10 cellular contexts compared by ENCODE assay signal in the genomic region with DNA sequence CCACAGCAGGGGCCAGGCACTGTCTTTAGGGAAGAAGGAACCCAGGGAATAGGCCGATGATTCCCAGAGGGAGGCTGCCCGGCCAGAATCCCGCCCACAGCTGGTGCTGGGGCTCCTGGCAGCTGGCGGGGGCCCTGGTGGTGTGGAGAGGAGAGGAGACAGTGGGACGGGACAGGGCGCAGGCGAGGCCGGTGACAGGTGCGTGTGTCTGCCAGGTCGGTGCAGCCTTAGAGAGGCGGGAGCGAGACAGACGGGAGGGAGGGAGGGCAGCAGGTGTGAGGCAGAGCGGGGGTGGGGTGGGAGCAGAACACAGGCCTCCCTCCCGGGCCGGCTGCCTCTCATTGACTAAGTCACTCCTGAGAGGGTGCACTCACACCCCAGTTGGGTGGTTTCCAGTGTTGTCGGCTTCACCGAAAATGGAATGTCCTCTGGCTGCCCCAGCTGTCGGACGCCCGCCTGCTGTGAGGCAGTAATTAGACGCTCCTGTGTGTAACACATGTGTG. TPM values are rescaled to one million over a fixed set of nuclear protein-coding genes. Genes with fewer than 3 reads are reported as not detected.
DNase-seq lines count a peak whose midpoint lies in the region; ATAC-seq, FAIRE-seq and TF ChIP-seq lines count a peak whose summit lies in the region.
"Had no signal": no experiment of that assay in that cellular context is flagged by ENCODE, and none has a peak within 500 bp of the region (broad histone marks: within the 10 kb centered on the region; RNA-seq: fewer than 3 reads in every experiment).

No MANE protein-coding gene starts in this region.

- TF ChIP-seq CTCF in endodermal cell (conservative IDR thresholded peaks at IDR 0.05) (no peak), pancreas (IDR thresholded peaks at IDR 0.05) (no peak), SK-N-SH (IDR thresholded peaks at IDR 0.05) (no peak)

- intact Hi-C loops in pancreas (cut with DNase I) = no loop called here

- DNase-seq in H7 (peak; percentile 92), NCI-H446 treated with DMSO at 0.1 percent for 48 hours (lab: John Stamatoyannopoulos, UW) (peak; percentile 70), endodermal cell (peak; percentile 76), pancreas (peak in 5 of 6 donors; percentile 29 to 56 (median 45)), SK-N-SH (no peak), germinal center (ENCODE audit: low spot score) (no peak)
- DNase-seq: brain microvascular endothelial cell had no signal

- CTCF ChIA-PET in SK-N-SH (lab: Yijun Ruan, JAX) = no interaction called here

- peaks cover 7% of the 10 kb centered on the region for H3K36me3 Mint-ChIP-seq in endodermal cell (ENCODE audit: low read depth)

- H3K9ac ChIP-seq in endodermal cell (ENCODE audit: extremely low read depth, low read length, poor library complexity, severe bottlenecking) = no peak overlapping the region
- no peak overlapping the region for H3K9ac ChIP-seq in SK-N-SH
- H3K9ac ChIP-seq: parathyroid adenoma had no signal

- H3K27me3 ChIP-seq in H7 (ENCODE audit: control insufficient read depth, insufficient read depth, low read length) (no peaks in the 10 kb centered on the region), endodermal cell (ENCODE audit: control insufficient read depth, insufficient read depth, low read length, poor library complexity, severe bottlenecking) (no peaks in the 10 kb centered on the region), pancreas (no peaks in the 10 kb centered on the region), SK-N-SH (ENCODE audit: insufficient read depth) (no peaks in the 10 kb centered on the region)
- H3K27me3 ChIP-seq: brain microvascular endothelial cell had no signal

- no peaks in the 10 kb centered on the region for H3K79me2 ChIP-seq in SK-N-SH (ENCODE audit: insufficient read depth)
- H3K79me2 ChIP-seq: parathyroid adenoma had no signal

- no peak overlapping the region for H3K4me3 ChIP-seq in H7 (ENCODE audit: insufficient read depth, low read depth, low read length)
- no peak overlapping the region for H3K4me3 ChIP-seq in endodermal cell (ENCODE audit: low read length)
- H3K4me3 ChIP-seq in pancreas = no peak overlapping the region
- H3K4me3 ChIP-seq in SK-N-SH (ENCODE audit: low read depth in 2 of 2, low read length in 1 of 2) = no peak overlapping the region

- no peak overlapping the region for H3K27ac ChIP-seq in endodermal cell (ENCODE audit: low read depth, low read length)
- H3K27ac ChIP-seq in pancreas = no peak overlapping the region
- no peak overlapping the region for H3K27ac ChIP-seq in SK-N-SH (ENCODE audit: low read depth in 2 of 2, low read length in 1 of 2)
- H3K27ac ChIP-seq: brain microvascular endothelial cell, parathyroid adenoma had no signal

- no peak overlapping the region for H3K27ac Mint-ChIP-seq in endodermal cell

- H3K9me3 ChIP-seq in endodermal cell (ENCODE audit: control insufficient read depth, low read length) = no peaks in the 10 kb centered on the region
- no peaks in the 10 kb centered on the region for H3K9me3 ChIP-seq in pancreas
- no peaks in the 10 kb centered on the region for H3K9me3 ChIP-seq in SK-N-SH

- no peak overlapping the region for H2AFZ ChIP-seq in SK-N-SH (ENCODE audit: low read depth)
- H2AFZ ChIP-seq: parathyroid adenoma had no signal

- no peak for TF ChIP-seq EP300 in SK-N-SH (IDR thresholded peaks at IDR 0.05; ENCODE audit: borderline replicate concordance in 1 of 2, low read depth in 1 of 2, low read length in 1 of 2)

- WGBS in endodermal cell (ENCODE audit: insufficient coverage in 1 of 2, insufficient read length in 1 of 2), 2 experiments = 77 to 80% methylated on average over 3 to 22 of the region's 22 CpGs
- 17 to 22% methylated on average over 19 to 22 of the region's 22 CpGs for WGBS in pancreas, 2 donors
- WGBS in SK-N-SH (ENCODE audit: low lambda C conversion rate) = 80% methylated on average over 20 of the region's 22 CpGs

- POLR2A ChIA-PET in SK-N-SH (lab: Yijun Ruan, JAX) = no interaction called here

- no peak overlapping the region for H3K4me2 ChIP-seq in SK-N-SH

- no peaks in the 10 kb centered on the region for H3K4me1 ChIP-seq in endodermal cell (ENCODE audit: control insufficient read depth, insufficient read depth, low read length)
- H3K4me1 ChIP-seq in pancreas = no peaks in the 10 kb centered on the region
- H3K4me1 ChIP-seq in SK-N-SH (ENCODE audit: control insufficient read depth in 1 of 2, insufficient read depth in 2 of 2, low read depth in 1 of 2, low read length in 1 of 2) = peaks cover 0 to 7% of the 10 kb centered on the region in 2 experiments; a peak in 1 of 4 replicates
- H3K4me1 ChIP-seq: parathyroid adenoma had no signal

- peaks cover 13% of the 10 kb centered on the region for H3K9me3 Mint-ChIP-seq in endodermal cell

- no peak for FAIRE-seq in pancreas (lab: Jason Lieb, UNC)

- H4K20me1 ChIP-seq in SK-N-SH (ENCODE audit: insufficient read depth) = no peaks in the 10 kb centered on the region

- peaks cover 2% of the 10 kb centered on the region for H3K4me1 Mint-ChIP-seq in endodermal cell

- H3F3A ChIP-seq in SK-N-SH (replicated peaks; ENCODE audit: insufficient read depth) = no peaks in the 10 kb centered on the region

- H3K4me3 Mint-ChIP-seq in endodermal cell = no peak overlapping the region

- no peaks in the 10 kb centered on the region for H3K36me3 ChIP-seq in H7 (replicated peaks; ENCODE audit: control insufficient read depth, insufficient read depth, low read length)
- no peaks in the 10 kb centered on the region for H3K36me3 ChIP-seq in endodermal cell (ENCODE audit: control insufficient read depth, insufficient read depth, low read length)
- no peaks in the 10 kb centered on the region for H3K36me3 ChIP-seq in pancreas
- H3K36me3 ChIP-seq in SK-N-SH (replicated peaks in 1 of 2; ENCODE audit: control insufficient read depth in 1 of 2, insufficient read depth in 2 of 2, low read length in 1 of 2) = no peaks in the 10 kb centered on the region
- H3K36me3 ChIP-seq: brain microvascular endothelial cell had no signal

- H3K9me2 ChIP-seq in SK-N-SH = no peaks in the 10 kb centered on the region

- TF ChIP-seq RAD21 in SK-N-SH (IDR thresholded peaks at IDR 0.05; ENCODE audit: low read length) = no peak

- peak; percentile 55 to 86 (median 73) for ATAC-seq in pancreas
- no peak for ATAC-seq in HG03280 (IDR thresholded peaks at IDR 0.05; ENCODE audit: unreplicated experiment)
- ATAC-seq in GM18873 (IDR thresholded peaks at IDR 0.05; ENCODE audit: low FRiP score, unreplicated experiment) = no peak

- H3K27me3 Mint-ChIP-seq in endodermal cell (ENCODE audit: insufficient read depth) = no peaks in the 10 kb centered on the region

TF ChIP-seq in SK-N-SH, 30 proteins besides CTCF, POLR2A, EP300 and RAD21:
- no peak for TF ChIP-seq RXRA (IDR thresholded peaks at IDR 0.05; ENCODE audit: borderline replicate concordance, low read depth)

RNA-seq across cellular contexts. Expression of gene ELFN1, which starts 55.2 kb away (rescaled TPM):
- 16.0 and 19.9 TPM in 2 replicates for total RNA-seq in H7 (2014; rRNA removed; shearing (Covaris generic))
- 1 to 10 TPM; 2.1 to 5.0 TPM for total RNA-seq in endodermal cell
- 13.6 TPM for polyA plus RNA-seq in endodermal cell (2013, experiment 1 of 2)
- polyA plus RNA-seq in endodermal cell (2013, experiment 2 of 2) = 12.4 TPM
- under 1 TPM; 0.20 to 0.94 (median 0.73) TPM for total RNA-seq in pancreas
- polyA plus RNA-seq in pancreas = under 1 TPM; 0.53 to 0.82 TPM
- polyA plus RNA-seq in SK-N-SH (2012; rRNA removed) = 0.05 and 0.06 TPM in 2 replicates
- 0.01 and 0.03 TPM in 2 replicates for polyA plus RNA-seq in SK-N-SH (2012; cell fraction: cytosol; rRNA removed)
- polyA plus RNA-seq in SK-N-SH (2012; cell fraction: nucleus; rRNA removed) = 0.01 and 0.05 TPM in 2 replicates

Comparison
In these comparisons a context has a peak if more than half of its experiments do, and no peak if none do; other contexts are left out.
1. DNase-seq: peak in H7 (single experiment), NCI-H446 treated with DMSO at 0.1 percent for 48 hours (single experiment), endodermal cell (single experiment) and pancreas (5 of 6); none in SK-N-SH (single experiment) and germinal center (single experiment).
2. ATAC-seq: peak in pancreas (4 of 4); none in HG03280 (single experiment) and GM18873 (single experiment).